In the genomic region with DNA sequence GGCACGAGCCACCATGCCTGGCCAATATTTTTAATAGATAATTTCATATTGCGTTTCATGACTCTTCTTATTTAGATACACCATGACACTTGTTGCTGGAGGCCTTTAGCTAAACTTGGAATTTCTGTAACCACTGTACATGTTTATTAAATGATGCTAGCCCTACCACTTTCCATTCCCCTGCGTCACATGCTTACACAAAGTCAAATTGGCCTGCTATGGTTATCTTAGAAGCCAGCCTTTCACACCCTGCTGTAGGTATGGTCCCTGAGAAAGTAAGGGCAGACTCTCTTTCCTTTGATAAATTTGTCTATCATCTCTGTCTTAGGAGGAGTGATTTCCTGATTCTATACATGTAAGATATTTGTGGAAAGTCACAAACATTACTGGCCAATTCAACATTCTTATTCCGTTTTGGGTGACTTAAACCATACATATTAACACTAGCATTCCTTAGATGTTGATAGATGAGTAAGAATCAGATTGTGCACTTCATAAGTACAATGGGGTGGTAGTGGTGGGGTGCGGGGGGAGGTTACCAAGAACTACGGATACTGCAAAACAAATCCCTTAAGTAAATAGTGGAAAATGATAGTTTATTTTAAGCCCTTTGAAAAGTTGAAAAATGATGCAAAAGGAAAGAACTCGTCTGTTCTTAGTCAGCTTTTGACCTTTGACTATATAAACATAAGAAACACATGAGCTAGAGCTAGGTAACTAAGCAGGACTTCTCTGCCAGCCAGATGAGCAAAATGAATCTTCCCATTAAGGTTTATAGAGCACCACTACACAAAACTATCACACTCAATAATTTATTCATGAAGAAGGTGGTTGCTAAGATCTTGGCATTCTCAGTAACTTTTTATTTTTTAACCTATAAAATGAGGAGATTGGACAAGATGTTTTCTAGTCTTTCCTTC, we compare ENCODE assay signal across 9 cellular contexts. TPM values are rescaled to one million over a fixed set of nuclear protein-coding genes. Genes with fewer than 3 reads are reported as not detected.
DNase-seq lines count a peak whose midpoint lies in the region.
"Had no signal": no experiment of that assay in that cellular context is flagged by ENCODE, and none has a peak within 500 bp of the region (broad histone marks: within the 10 kb centered on the region; RNA-seq: fewer than 3 reads in every experiment).

No MANE protein-coding gene starts in this region.

- peak overlapping the region; percentile 99 for H3K27ac Mint-ChIP-seq in activated T-helper 2 cell treated with anti-CD3 and anti-CD28 coated beads, Interferon-gamma antibody, Interleukin-2, Interleukin-4, amounts not matched to agents 10 μg/mL and 5 μg/mL and 100 μg/mL, durations not matched to agents 14 hours and 24 hours and 36 hours

- peaks cover 4% of the 10 kb centered on the region for H3K9me3 Mint-ChIP-seq in activated T-helper 2 cell treated with anti-CD3 and anti-CD28 coated beads, Interferon-gamma antibody, Interleukin-2, Interleukin-4, amounts not matched to agents 10 μg/mL and 5 μg/mL and 100 μg/mL, durations not matched to agents 14 hours and 24 hours and 36 hours

- peaks cover 9% of the 10 kb centered on the region for H3K36me3 Mint-ChIP-seq in activated T-helper 2 cell treated with anti-CD3 and anti-CD28 coated beads, Interferon-gamma antibody, Interleukin-2, Interleukin-4, amounts not matched to agents 10 μg/mL and 5 μg/mL and 100 μg/mL, durations not matched to agents 14 hours and 24 hours and 36 hours (ENCODE audit: low read depth)

- H3K4me3 Mint-ChIP-seq in activated T-helper 2 cell treated with anti-CD3 and anti-CD28 coated beads, Interferon-gamma antibody, Interleukin-2, Interleukin-4, amounts not matched to agents 10 μg/mL and 5 μg/mL and 100 μg/mL, durations not matched to agents 14 hours and 24 hours and 36 hours (ENCODE audit: low read depth), result peak overlapping the region; percentile 62

- no peaks in the 10 kb centered on the region for H3K27me3 Mint-ChIP-seq in activated T-helper 2 cell treated with anti-CD3 and anti-CD28 coated beads, Interferon-gamma antibody, Interleukin-2, Interleukin-4, amounts not matched to agents 10 μg/mL and 5 μg/mL and 100 μg/mL, durations not matched to agents 14 hours and 24 hours and 36 hours (ENCODE audit: low read depth)

- intact Hi-C loops in activated T-helper 2 cell treated with anti-CD3 and anti-CD28 coated beads, Interferon-gamma antibody, Interleukin-2, Interleukin-4, amounts not matched to agents 10 μg/mL and 5 μg/mL and 100 μg/mL, durations not matched to agents 14 hours and 24 hours and 36 hours (cut with micrococcal nuclease), result loop anchor here (1.0 to 2.0 kb wide), 2 partner anchors 23 to 42 kb away; partner anchors contain the start of gene ANKRD12

- DNase-seq in activated T-cell treated with anti-CD3 and anti-CD28 coated beads for 48 hours (ENCODE audit: low read depth), result peak; percentile 58
- DNase-seq in activated T-cell treated with anti-CD3 and anti-CD28 coated beads, Interleukin-2, amount 50 U/mL, for 1 hour, result no peak
- DNase-seq in activated T-helper 2 cell treated with anti-CD3 and anti-CD28 coated beads, Interferon-gamma antibody, Interleukin-2, Interleukin-4, amounts not matched to agents 10 μg/mL and 5 μg/mL and 100 μg/mL, durations not matched to agents 14 hours and 24 hours and 36 hours (ENCODE audit: low spot score), result peak; percentile 46
- peak; percentile 40 for DNase-seq in kidney tubule cell (ENCODE audit: low spot score)
- DNase-seq in stromal cell of bone marrow (ENCODE audit: low read depth), result peak; percentile 68
- no peak for DNase-seq in NCI-H524 (lab: John Stamatoyannopoulos, UW)
- DNase-seq in NCI-H1930 (lab: John Stamatoyannopoulos, UW), result no peak
- no peak for DNase-seq in NCI-H82 (lab: John Stamatoyannopoulos, UW)
- DNase-seq: right cardiac atrium had no signal

- H3K4me1 Mint-ChIP-seq in activated T-helper 2 cell treated with anti-CD3 and anti-CD28 coated beads, Interferon-gamma antibody, Interleukin-2, Interleukin-4, amounts not matched to agents 10 μg/mL and 5 μg/mL and 100 μg/mL, durations not matched to agents 14 hours and 24 hours and 36 hours (ENCODE audit: low read depth), result peaks cover 68% of the 10 kb centered on the region

RNA-seq across cellular contexts. Expression of gene NDUFV2, which starts 7.9 kb away (rescaled TPM):
- total RNA-seq in activated T-helper 2 cell treated with anti-CD3 and anti-CD28 coated beads, Interferon-gamma antibody, Interleukin-2, Interleukin-4, amounts not matched to agents 10 μg/mL and 5 μg/mL and 100 μg/mL, durations not matched to agents 14 hours and 24 hours and 36 hours, result 329 and 341 TPM in 2 replicates

RNA-seq across cellular contexts. Expression of gene ANKRD12, which starts 42.0 kb away (rescaled TPM):
- 66.0 and 68.7 TPM in 2 replicates for total RNA-seq in activated T-helper 2 cell treated with anti-CD3 and anti-CD28 coated beads, Interferon-gamma antibody, Interleukin-2, Interleukin-4, amounts not matched to agents 10 μg/mL and 5 μg/mL and 100 μg/mL, durations not matched to agents 14 hours and 24 hours and 36 hours

Comparison
In these comparisons a context has a peak if more than half of its experiments do, and no peak if none do; other contexts are left out.
1. DNase-seq: peak in activated T-cell treated with anti-CD3 and anti-CD28 coated beads for 48 hours (single experiment), activated T-helper 2 cell treated with anti-CD3 and anti-CD28 coated beads, Interferon-gamma antibody, Interleukin-2, Interleukin-4, amounts not matched to agents 10 μg/mL and 5 μg/mL and 100 μg/mL, durations not matched to agents 14 hours and 24 hours and 36 hours (single experiment), kidney tubule cell (single experiment) and stromal cell of bone marrow (single experiment); none in activated T-cell treated with anti-CD3 and anti-CD28 coated beads, Interleukin-2, amount 50 U/mL, for 1 hour (single experiment), NCI-H524 (0 of 2), NCI-H1930 (0 of 2) and NCI-H82 (single experiment).